Comparison of ENCODE assay signal across 1 cellular context in genomic region chr7:77830649-77831355, GRCh38.
TF ChIP-seq lines count a peak whose summit lies in the region.

No MANE protein-coding gene starts in this region.

TF ChIP-seq in K562, 482 proteins besides CTCF, POLR2A, EP300 and RAD21 (continued from another document and continues in another):
- TF ChIP-seq ZNF407 (IDR thresholded peaks at IDR 0.05; ENCODE audit: low read depth), result no peak
- no peak for TF ChIP-seq TFAP4 (CRISPR knock-in tag; IDR thresholded peaks at IDR 0.05; ENCODE audit: borderline replicate concordance)
- no peak for TF ChIP-seq ZNF217 (CRISPR knock-in tag; IDR thresholded peaks at IDR 0.05)
- TF ChIP-seq ZNF316 (IDR thresholded peaks at IDR 0.05), result peak; percentile 73
- TF ChIP-seq IRF2 (CRISPR knock-in tag; IDR thresholded peaks at IDR 0.05), result no peak
- TF ChIP-seq ZNF57 (CRISPR knock-in tag; IDR thresholded peaks at IDR 0.05), result no peak
- TF ChIP-seq ZNF212 (CRISPR knock-in tag; IDR thresholded peaks at IDR 0.05), result no peak
- TF ChIP-seq MAFG (tag; conservative IDR thresholded peaks at IDR 0.05), result peak; percentile 63
- no peak for TF ChIP-seq DNMT1 (IDR thresholded peaks at IDR 0.05)
- 0 out of 2 replicates have a peak, but pooled peaks have one; percentile 51 for TF ChIP-seq ZBTB33 (CRISPR knock-in tag; IDR thresholded peaks at IDR 0.05)
- no peak for TF ChIP-seq KHSRP (IDR thresholded peaks at IDR 0.05)
- no peak for TF ChIP-seq HMG20A (CRISPR knock-in tag; conservative IDR thresholded peaks at IDR 0.05)
- TF ChIP-seq MTA1 (IDR thresholded peaks at IDR 0.05; ENCODE audit: borderline replicate concordance), result no peak
- TF ChIP-seq ZNF445 (CRISPR knock-in tag; IDR thresholded peaks at IDR 0.05; ENCODE audit: low read depth), result no peak
- no peak for TF ChIP-seq ZNF778 (CRISPR knock-in tag; IDR thresholded peaks at IDR 0.05)
- peak in 1 of 2 experiments; percentile 16 for TF ChIP-seq E2F6 (IDR thresholded peaks at IDR 0.05; ENCODE audit: borderline replicate concordance in 1 of 2, extremely low read depth in 1 of 2, insufficient read depth in 1 of 2, insufficient read length in 1 of 2, low read depth in 1 of 2, low read length in 1 of 2, poor library complexity in 1 of 2, severe bottlenecking in 1 of 2)
- no peak for TF ChIP-seq HDAC2 (IDR thresholded peaks at IDR 0.05)
- TF ChIP-seq ZNF197 (CRISPR knock-in tag; IDR thresholded peaks at IDR 0.05; ENCODE audit: low read depth), result no peak
- TF ChIP-seq KLF1 (tag; IDR thresholded peaks at IDR 0.05), result no peak
- TF ChIP-seq STAT5A (IDR thresholded peaks at IDR 0.05; ENCODE audit: borderline replicate concordance, low read length), result no peak
- no peak for TF ChIP-seq SMAD2 (IDR thresholded peaks at IDR 0.05; ENCODE audit: low read depth, low read length)
- no peak for TF ChIP-seq ETS2 (tag; IDR thresholded peaks at IDR 0.05; ENCODE audit: borderline replicate concordance, poor library complexity, severe bottlenecking)
- no peak for TF ChIP-seq ILK (tag; IDR thresholded peaks at IDR 0.05; ENCODE audit: borderline replicate concordance, low read depth)
- TF ChIP-seq ZNF511 (CRISPR knock-in tag; IDR thresholded peaks at IDR 0.05), result no peak
- TF ChIP-seq MGA (IDR thresholded peaks at IDR 0.05), result peak; percentile 65
- no peak for TF ChIP-seq CREBBP (IDR thresholded peaks at IDR 0.05; ENCODE audit: low read depth, low read length)
- no peak for TF ChIP-seq HBP1 (CRISPR knock-in tag; IDR thresholded peaks at IDR 0.05)
